Comparison of ENCODE assay signal across 9 cellular contexts in the genomic region with DNA sequence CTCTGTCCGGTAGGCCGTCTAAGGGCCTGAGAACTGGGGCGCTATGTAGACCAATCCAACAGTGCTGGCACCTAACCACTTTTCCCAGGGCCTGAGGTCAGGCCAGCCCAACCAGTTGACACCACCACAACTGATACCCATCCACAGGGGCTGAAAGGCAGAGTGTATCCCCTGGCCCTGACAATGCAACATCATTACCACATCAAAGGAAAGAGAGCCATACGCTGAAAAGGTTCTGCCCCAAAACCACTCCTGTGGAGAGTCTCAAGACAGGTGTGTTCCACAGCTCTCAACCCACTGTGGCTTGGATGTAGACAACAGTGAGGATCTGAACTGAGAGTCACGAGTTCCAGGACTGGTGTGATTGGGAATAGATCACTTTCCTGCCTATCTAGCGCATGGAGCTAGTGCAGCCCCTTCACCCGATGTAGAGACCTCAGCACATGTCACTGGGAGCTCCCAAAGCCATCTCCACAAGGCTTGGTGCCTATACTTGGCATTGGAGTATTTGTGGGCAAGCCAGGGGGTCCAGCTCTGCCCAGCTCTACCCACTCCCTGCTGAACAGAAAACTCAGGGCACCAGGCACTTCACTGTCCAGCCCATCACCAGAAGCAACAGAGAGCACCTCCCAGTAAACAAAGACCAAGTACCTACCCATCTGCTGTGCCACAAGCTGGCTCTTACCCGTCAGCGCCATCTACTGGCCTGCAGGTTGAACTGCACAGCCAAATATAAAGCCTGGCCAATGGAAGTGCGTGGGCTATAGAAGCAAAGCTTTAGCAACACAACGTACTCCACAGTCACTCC.
DNase-seq lines count a peak whose midpoint lies in the region; ATAC-seq and TF ChIP-seq lines count a peak whose summit lies in the region.
"Had no signal": no experiment of that assay in that cellular context is flagged by ENCODE, and none has a peak within 500 bp of the region (broad histone marks: within the 10 kb centered on the region; RNA-seq: fewer than 3 reads in every experiment).

No MANE protein-coding gene starts in this region.

- no peak for ATAC-seq in HG02884 (IDR thresholded peaks at IDR 0.05; ENCODE audit: unreplicated experiment)

- H3F3A ChIP-seq in OCI-LY1 (ENCODE audit: insufficient read depth, low read length): no peaks in the 10 kb centered on the region

- peak overlapping the region; percentile 77 for H3K4me2 ChIP-seq in OCI-LY1 (ENCODE audit: low read length)

- H3K36me3 ChIP-seq in OCI-LY1 (ENCODE audit: insufficient read depth, low read length): peaks cover 3% of the 10 kb centered on the region; the same call in 1 of the 2 replicates

- peak overlapping the region; percentile 98 for H3K27ac ChIP-seq in OCI-LY1 (ENCODE audit: low read depth, low read length, poor library complexity, severe bottlenecking)

- H3K4me3 ChIP-seq in OCI-LY1 (ENCODE audit: low read depth, low read length, poor library complexity, severe bottlenecking): peak overlapping the region; percentile 61

- no peak overlapping the region for H3K27ac Mint-ChIP-seq in HFFc6

- H3K36me3 Mint-ChIP-seq in HFFc6 (ENCODE audit: low read depth): no peaks in the 10 kb centered on the region; the same call in 1 of the 2 replicates

- 0 out of 2 replicates have a peak, but pooled peaks cover 2% of the 10 kb centered on the region for H3K9me3 ChIP-seq in OCI-LY1 (ENCODE audit: low read length)

- H3K79me2 ChIP-seq in OCI-LY1 (ENCODE audit: insufficient read depth, low read length): peaks cover 17% of the 10 kb centered on the region

- H3K4me1 ChIP-seq in OCI-LY1 (ENCODE audit: insufficient read depth, low read length, severe bottlenecking): peaks cover 35% of the 10 kb centered on the region

- peak; percentile 80 for DNase-seq in CD1c-positive myeloid dendritic cell (ENCODE audit: extremely low spot score)
- DNase-seq in HFFc6: peak; percentile 1
- DNase-seq in activated gamma-delta T cell treated with anti-CD3 and anti-CD28 coated beads, Interleukin-2, amount 50 U/mL, for 16 hours (ENCODE audit: low read depth): peak; percentile 27
- DNase-seq in iPS DF 4.7 (ENCODE audit: extremely low read depth, low spot score): peak; percentile 56
- peak in 3 of 4 experiments; percentile 1 to 17 (median 14) for DNase-seq in stimulated activated CD4-positive, alpha-beta T cell treated with anti-CD3 and anti-CD28 coated beads, Interleukin-1b, Interleukin-23, amount 100 ng/mL, for 24 hours (ENCODE audit: low read depth in 4 of 4, low spot score in 1 of 4)
- no peak for DNase-seq in activated effector memory CD4-positive, alpha-beta T cell treated with Interleukin-2 at 50 U/mL for 16 hours
- DNase-seq: left cardiac atrium had no signal

- no peaks in the 10 kb centered on the region for H3K4me1 Mint-ChIP-seq in HFFc6 (ENCODE audit: low read depth)

- no peak overlapping the region for H2AFZ ChIP-seq in OCI-LY1 (ENCODE audit: low read length)

- peak overlapping the region; percentile 39; the same call in 1 of the 2 replicates for H3K9ac ChIP-seq in OCI-LY1 (ENCODE audit: low read length)

- no peaks in the 10 kb centered on the region; the same call in 1 of the 2 replicates for H3K27me3 Mint-ChIP-seq in HFFc6 (ENCODE audit: insufficient read depth)

- peaks cover 29% of the 10 kb centered on the region for H3K9me3 Mint-ChIP-seq in HFFc6

- H3K9me2 ChIP-seq in OCI-LY1 (ENCODE audit: low read depth, low read length): no peaks in the 10 kb centered on the region

- H3K27me3 ChIP-seq in OCI-LY1 (ENCODE audit: insufficient read depth, low read length): no peaks in the 10 kb centered on the region; the same call in 1 of the 2 replicates

- TF ChIP-seq CTCF in HFFc6 (IDR thresholded peaks at IDR 0.05): peak; percentile 77
- peak; percentile 98 for TF ChIP-seq CTCF in OCI-LY1 (IDR thresholded peaks at IDR 0.05; ENCODE audit: low read length)

- no peak overlapping the region for H3K4me3 Mint-ChIP-seq in HFFc6

- no peaks in the 10 kb centered on the region for H4K20me1 ChIP-seq in OCI-LY1 (ENCODE audit: insufficient read depth, low read length)
